1 cellular context compared by ENCODE assay signal in genomic region chr10:73408978-73409521, GRCh38.
TF ChIP-seq lines count a peak whose summit lies in the region.

No MANE protein-coding gene starts in this region.

TF ChIP-seq in HepG2, 621 proteins besides CTCF, POLR2A, EP300 and RAD21:
- TF ChIP-seq IRF9 (CRISPR knock-in tag; IDR thresholded peaks at IDR 0.05; ENCODE audit: borderline replicate concordance) (no peak), POLR2AphosphoS5 (IDR thresholded peaks at IDR 0.05; ENCODE audit: low read depth, low read length) (no peak), KAT7 (CRISPR knock-in tag; IDR thresholded peaks at IDR 0.05; ENCODE audit: borderline replicate concordance) (no peak), ZMAT3 (CRISPR knock-in tag; conservative IDR thresholded peaks at IDR 0.05) (no peak), ZNF17 (CRISPR knock-in tag; IDR thresholded peaks at IDR 0.05) (no peak), PAXIP1 (CRISPR knock-in tag; conservative IDR thresholded peaks at IDR 0.05) (no peak), KDM6A (CRISPR knock-in tag; IDR thresholded peaks at IDR 0.05; ENCODE audit: low read depth) (no peak), ZIK1 (CRISPR knock-in tag; IDR thresholded peaks at IDR 0.05; ENCODE audit: borderline replicate concordance, low read depth) (no peak), ZNF567 (CRISPR knock-in tag; IDR thresholded peaks at IDR 0.05; ENCODE audit: borderline replicate concordance) (no peak)
